In the genomic region with DNA sequence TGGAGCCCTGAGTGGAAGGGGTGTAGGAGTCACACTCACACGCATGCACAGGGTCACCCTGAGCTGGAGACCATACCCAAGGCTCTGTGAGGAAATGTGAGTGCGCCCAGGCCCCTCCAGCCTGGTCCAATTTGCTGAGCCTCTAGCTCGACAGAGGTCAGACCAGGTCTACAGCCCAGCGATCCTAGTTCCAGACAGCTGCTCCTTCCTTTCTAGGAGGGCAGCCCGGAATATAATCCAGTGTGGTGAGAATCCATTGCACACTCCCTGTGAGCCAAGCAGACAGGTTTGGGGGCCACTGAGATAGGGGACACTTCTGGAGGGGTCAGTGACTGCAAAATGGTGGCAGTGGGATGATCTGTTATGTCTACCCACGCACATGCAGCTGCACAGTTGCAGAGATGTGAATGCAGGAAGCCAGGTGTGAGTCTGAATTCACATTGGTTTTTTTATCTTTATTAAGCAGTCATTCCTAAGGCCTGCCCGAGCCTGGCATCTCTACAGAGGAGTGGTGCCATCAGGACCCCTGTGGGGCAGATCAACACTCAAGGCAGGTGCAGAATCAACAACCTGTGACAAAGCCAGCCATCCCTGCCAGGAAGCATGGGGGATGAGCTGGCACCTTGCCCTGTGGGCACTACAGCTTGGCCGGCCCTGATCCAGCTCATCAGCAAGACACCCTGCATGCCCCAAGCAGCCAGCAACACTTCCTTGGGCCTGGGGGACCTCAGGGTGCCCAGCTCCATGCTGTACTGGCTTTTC, we compare ENCODE assay signal across 9 cellular contexts. TPM values are rescaled to one million over a fixed set of nuclear protein-coding genes. Genes with fewer than 3 reads are reported as not detected.
DNase-seq lines count a peak whose midpoint lies in the region; ATAC-seq and TF ChIP-seq lines count a peak whose summit lies in the region.
"Had no signal": no experiment of that assay in that cellular context is flagged by ENCODE, and none has a peak within 500 bp of the region (broad histone marks: within the 10 kb centered on the region; RNA-seq: fewer than 3 reads in every experiment).

A gene with protein sequence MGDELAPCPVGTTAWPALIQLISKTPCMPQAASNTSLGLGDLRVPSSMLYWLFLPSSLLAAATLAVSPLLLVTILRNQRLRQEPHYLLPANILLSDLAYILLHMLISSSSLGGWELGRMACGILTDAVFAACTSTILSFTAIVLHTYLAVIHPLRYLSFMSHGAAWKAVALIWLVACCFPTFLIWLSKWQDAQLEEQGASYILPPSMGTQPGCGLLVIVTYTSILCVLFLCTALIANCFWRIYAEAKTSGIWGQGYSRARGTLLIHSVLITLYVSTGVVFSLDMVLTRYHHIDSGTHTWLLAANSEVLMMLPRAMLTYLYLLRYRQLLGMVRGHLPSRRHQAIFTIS (plus strand): TSS at position 522 of the 762 bp plus-strand sequence. CDS start 82 bp downstream, at position 604.

- no peak for TF ChIP-seq CTCF in astrocyte of the cerebellum (IDR thresholded peaks at IDR 0.05; ENCODE audit: low read depth, low read length, missing control alignments)

- H3K27ac Mint-ChIP-seq in CD4-positive, CD25-positive, alpha-beta regulatory T cell: peak within 1 kb of the TSS; percentile 81 to 94 (median 92)
- H3K27ac Mint-ChIP-seq in naive B cell: peak within 1 kb of the TSS in 1 of 6 donors; percentile 59

- H3K27ac ChIP-seq in CD4-positive, CD25-positive, alpha-beta regulatory T cell (ENCODE audit: insufficient read depth, low read length, poor library complexity, severe bottlenecking): peak within 1 kb of the TSS; percentile 82

- no peaks in the 10 kb centered on the region for H3K36me3 ChIP-seq in CD4-positive, CD25-positive, alpha-beta regulatory T cell (ENCODE audit: control insufficient read depth, insufficient read depth, low read length)

- no peaks in the 10 kb centered on the region for H3K9me3 ChIP-seq in CD4-positive, CD25-positive, alpha-beta regulatory T cell (ENCODE audit: control insufficient read depth in 2 of 2, low read length in 2 of 2)

- no peaks in the 10 kb centered on the region for H3K36me3 Mint-ChIP-seq in CD4-positive, CD25-positive, alpha-beta regulatory T cell
- peaks cover 0 to 6% of the 10 kb centered on the region in 2 donors for H3K36me3 Mint-ChIP-seq in naive B cell

- no peak for ATAC-seq in CD4-positive, CD25-positive, alpha-beta regulatory T cell (ENCODE audit: low read depth in 2 of 2)
- ATAC-seq in naive B cell (ENCODE audit: low read depth in 2 of 2) (no peak), esophagus mucosa (no peak), GM19023 (IDR thresholded peaks at IDR 0.05; ENCODE audit: unreplicated experiment) (no peak)

- peak in 1 of 3 donors; percentile 13 for DNase-seq in CD4-positive, CD25-positive, alpha-beta regulatory T cell
- DNase-seq in NCI-H1417 (lab: John Stamatoyannopoulos, UW): peak; percentile 71 to 95 (median 83)
- no peak for DNase-seq in astrocyte of the cerebellum (ENCODE audit: low read depth)
- DNase-seq in naive B cell: no peak
- no peak for DNase-seq in HuH-7 (ENCODE audit: low spot score)
- no peak for DNase-seq in inferior parietal cortex (ENCODE audit: extremely low spot score)

- H3K4me1 Mint-ChIP-seq in CD4-positive, CD25-positive, alpha-beta regulatory T cell: peaks cover 0 to 25% (median 7%) of the 10 kb centered on the region in 4 donors
- H3K4me1 Mint-ChIP-seq in naive B cell: peaks cover 3 to 15% (median 5%) of the 10 kb centered on the region in 3 donors

- peaks cover 9% of the 10 kb centered on the region for H3K27me3 Mint-ChIP-seq in CD4-positive, CD25-positive, alpha-beta regulatory T cell
- H3K27me3 Mint-ChIP-seq in naive B cell: peaks cover 10 to 24% (median 12%) of the 10 kb centered on the region in 3 donors

- peaks cover 17% of the 10 kb centered on the region for H3K4me1 ChIP-seq in CD4-positive, CD25-positive, alpha-beta regulatory T cell (ENCODE audit: control insufficient read depth, insufficient read depth, low read length, poor library complexity, severe bottlenecking)

- in situ Hi-C loops in astrocyte of the cerebellum (cut with HindIII; ENCODE audit: low sequenced_read_pairs): no loop called here

- H3K9me3 Mint-ChIP-seq in CD4-positive, CD25-positive, alpha-beta regulatory T cell: peaks cover 0 to 4% (median 0%) of the 10 kb centered on the region in 7 donors
- H3K9me3 Mint-ChIP-seq in naive B cell: peaks cover 0 to 5% (median 3%) of the 10 kb centered on the region in 7 donors

- H3K27me3 ChIP-seq in CD4-positive, CD25-positive, alpha-beta regulatory T cell (ENCODE audit: control insufficient read depth, insufficient read depth, low read length): no peaks in the 10 kb centered on the region

- H3K4me3 ChIP-seq in CD4-positive, CD25-positive, alpha-beta regulatory T cell (ENCODE audit: low read depth, low read length): peak within 1 kb of the TSS; percentile 37
- H3K4me3 ChIP-seq in astrocyte of the cerebellum (ENCODE audit: low read depth, low read length): peak within 1 kb of the TSS; percentile 51

- peak within 1 kb of the TSS; percentile 81 to 92 (median 88) for H3K4me3 Mint-ChIP-seq in CD4-positive, CD25-positive, alpha-beta regulatory T cell
- peak within 1 kb of the TSS in 7 of 8 donors; percentile 21 to 80 (median 66) for H3K4me3 Mint-ChIP-seq in naive B cell

RNA-seq across cellular contexts. Expression of the gene that starts here (rescaled TPM):
- not detected for total RNA-seq in CD4-positive, CD25-positive, alpha-beta regulatory T cell
- not detected for polyA plus RNA-seq in CD4-positive, CD25-positive, alpha-beta regulatory T cell
- polyA plus RNA-seq in naive B cell (ENCODE audit: low read depth in 6 of 6): not detected
- not detected for total RNA-seq in esophagus mucosa
- total RNA-seq: lower leg skin had no signal

Comparison
In these comparisons a context has a peak if more than half of its experiments do, and no peak if none do; other contexts are left out.
1. DNase-seq: peak in NCI-H1417 (3 of 3); none in astrocyte of the cerebellum (single experiment), naive B cell (single experiment), HuH-7 (single experiment) and inferior parietal cortex (single experiment).